In genomic region chr7:142496545-142496991, GRCh38 we compare ENCODE assay signal across 8 cellular contexts.
DNase-seq lines count a peak whose midpoint lies in the region; ATAC-seq and TF ChIP-seq lines count a peak whose summit lies in the region.

No MANE protein-coding gene starts in this region.

- H2BK12ac ChIP-seq in neuronal stem cell (ENCODE audit: low read length): no peak overlapping the region

- H3K36me3 Mint-ChIP-seq in activated naive CD4-positive, alpha-beta T cell treated with anti-CD3 and anti-CD28 coated beads, Interleukin-2, amount 50 U/mL, for 24 hours: no peaks in the 10 kb centered on the region

- no peaks in the 10 kb centered on the region for H3K79me1 ChIP-seq in neuronal stem cell (ENCODE audit: low read depth, low read length)

- no peak overlapping the region for H2AFZ ChIP-seq in KMS-11 (ENCODE audit: low read depth)
- no peak overlapping the region for H2AFZ ChIP-seq in neuronal stem cell (ENCODE audit: low read length)

- H3K36me3 ChIP-seq in KMS-11 (ENCODE audit: insufficient read depth) (no peaks in the 10 kb centered on the region), neuronal stem cell (replicated peaks in 1 of 2; ENCODE audit: control insufficient read depth in 2 of 2, insufficient read depth in 2 of 2, low read length in 2 of 2) (no peaks in the 10 kb centered on the region)

- peak overlapping the region; percentile 64 for H3K4me3 Mint-ChIP-seq in activated naive CD4-positive, alpha-beta T cell treated with anti-CD3 and anti-CD28 coated beads, Interleukin-2, amount 50 U/mL, for 24 hours
- peak overlapping the region; percentile 13 to 55 for H3K4me3 Mint-ChIP-seq in stimulated activated naive CD8-positive, alpha-beta T cell treated with anti-CD3 and anti-CD28 coated beads, Interleukin-15, amount 100 ng/mL, for 72 hours

- intact Hi-C loops in right cardiac atrium (cut with DNase I): no loop called here

- no peak overlapping the region for H2BK120ac ChIP-seq in neuronal stem cell (ENCODE audit: low read depth, low read length)

- DNase-seq in NCI-H1105 treated with DMSO at 0.1 percent for 48 hours (lab: John Stamatoyannopoulos, UW) (peak; percentile 21), NCI-H1105 (lab: John Stamatoyannopoulos, UW) (no peak), right cardiac atrium (peak in 1 of 3 donors; percentile 42), neuronal stem cell (ENCODE audit: low spot score) (no peak)
- DNase-seq in stimulated activated naive CD8-positive, alpha-beta T cell treated with anti-CD3 and anti-CD28 coated beads, Interleukin-15, amount 100 ng/mL, for 72 hours: no peak

- no peak overlapping the region for H3K18ac ChIP-seq in neuronal stem cell (ENCODE audit: low read length)

- H2AK5ac ChIP-seq in neuronal stem cell (ENCODE audit: low read depth, low read length): no peak overlapping the region

- H3K9me3 ChIP-seq in right cardiac atrium (ENCODE audit: control insufficient read depth, low read length): no peaks in the 10 kb centered on the region
- no peaks in the 10 kb centered on the region for H3K9me3 ChIP-seq in neuronal stem cell (replicated peaks in 1 of 2; ENCODE audit: control insufficient read depth in 2 of 2, insufficient read depth in 1 of 2, low read depth in 1 of 2, low read length in 2 of 2)

- H4K8ac ChIP-seq in neuronal stem cell (ENCODE audit: low read depth, low read length): no peak overlapping the region

- no peak overlapping the region for H3K14ac ChIP-seq in neuronal stem cell (ENCODE audit: low read length)

- H3K4me1 Mint-ChIP-seq in activated naive CD4-positive, alpha-beta T cell treated with anti-CD3 and anti-CD28 coated beads, Interleukin-2, amount 50 U/mL, for 24 hours: peaks cover 63% of the 10 kb centered on the region
- H3K4me1 Mint-ChIP-seq in stimulated activated naive CD8-positive, alpha-beta T cell treated with anti-CD3 and anti-CD28 coated beads, Interleukin-15, amount 100 ng/mL, for 72 hours: peaks cover 52% of the 10 kb centered on the region

- no peaks in the 10 kb centered on the region for H3K27me3 Mint-ChIP-seq in activated naive CD4-positive, alpha-beta T cell treated with anti-CD3 and anti-CD28 coated beads, Interleukin-2, amount 50 U/mL, for 24 hours
- H3K27me3 Mint-ChIP-seq in stimulated activated naive CD8-positive, alpha-beta T cell treated with anti-CD3 and anti-CD28 coated beads, Interleukin-15, amount 100 ng/mL, for 72 hours: no peaks in the 10 kb centered on the region

- no peak overlapping the region for H3K4ac ChIP-seq in neuronal stem cell (ENCODE audit: low read length)

- H3K9ac ChIP-seq in KMS-11 (no peak overlapping the region), neuronal stem cell (ENCODE audit: low read depth, low read length, poor library complexity) (no peak overlapping the region)

- no peak overlapping the region for H3K27ac Mint-ChIP-seq in activated naive CD4-positive, alpha-beta T cell treated with anti-CD3 and anti-CD28 coated beads, Interleukin-2, amount 50 U/mL, for 24 hours
- H3K27ac Mint-ChIP-seq in stimulated activated naive CD8-positive, alpha-beta T cell treated with anti-CD3 and anti-CD28 coated beads, Interleukin-15, amount 100 ng/mL, for 72 hours: peak overlapping the region; percentile 29 to 86

- H3K79me2 ChIP-seq in KMS-11 (ENCODE audit: insufficient read depth, low read depth): no peaks in the 10 kb centered on the region

- no peaks in the 10 kb centered on the region for H3K9me3 Mint-ChIP-seq in activated naive CD4-positive, alpha-beta T cell treated with anti-CD3 and anti-CD28 coated beads, Interleukin-2, amount 50 U/mL, for 24 hours
- no peaks in the 10 kb centered on the region for H3K9me3 Mint-ChIP-seq in stimulated activated naive CD8-positive, alpha-beta T cell treated with anti-CD3 and anti-CD28 coated beads, Interleukin-15, amount 100 ng/mL, for 72 hours

- no peaks in the 10 kb centered on the region for H4K20me1 ChIP-seq in KMS-11 (ENCODE audit: insufficient read depth)

- H3K4me2 ChIP-seq in KMS-11: no peak overlapping the region
- no peak overlapping the region for H3K4me2 ChIP-seq in neuronal stem cell (ENCODE audit: insufficient read depth, low read length, poor library complexity, severe bottlenecking)

- H3K4me3 ChIP-seq in KMS-11 (IDR thresholded peaks at IDR 0.05; ENCODE audit: insufficient read depth, low read depth, low read length) (no peak overlapping the region), right cardiac atrium (ENCODE audit: low read length) (no peak overlapping the region), neuronal stem cell (ENCODE audit: low read length in 2 of 2) (no peak overlapping the region)

- peak; percentile 90 for TF ChIP-seq CTCF in KMS-11 (conservative IDR thresholded peaks at IDR 0.05; ENCODE audit: low read depth, low read length)

- no peak overlapping the region for H2BK15ac ChIP-seq in neuronal stem cell (ENCODE audit: low read length)

- H3K4me1 ChIP-seq in KMS-11 (ENCODE audit: low read depth, poor library complexity, severe bottlenecking) (no peaks in the 10 kb centered on the region), right cardiac atrium (ENCODE audit: control insufficient read depth, insufficient read depth, low read length) (no peaks in the 10 kb centered on the region), neuronal stem cell (ENCODE audit: control insufficient read depth in 2 of 2, insufficient read depth in 1 of 2, low read depth in 1 of 2, low read length in 2 of 2) (no peaks in the 10 kb centered on the region)

- no peak overlapping the region for H2BK5ac ChIP-seq in neuronal stem cell (ENCODE audit: low read length)

- no peak overlapping the region for H4K91ac ChIP-seq in neuronal stem cell (ENCODE audit: low read depth, low read length, poor library complexity)

- no peak overlapping the region for H3K23ac ChIP-seq in neuronal stem cell (ENCODE audit: low read depth, low read length, poor library complexity)

- ATAC-seq in GM19463 (IDR thresholded peaks at IDR 0.05; ENCODE audit: unreplicated experiment): peak; percentile 75
- ATAC-seq in right cardiac atrium: peak; percentile 38 to 62
- peak; percentile 50 for ATAC-seq in stimulated activated naive CD8-positive, alpha-beta T cell treated with anti-CD3 and anti-CD28 coated beads, Interleukin-15, amount 100 ng/mL, for 72 hours

- H3K27me3 ChIP-seq in KMS-11 (ENCODE audit: insufficient read depth, low read depth) (no peaks in the 10 kb centered on the region), right cardiac atrium (ENCODE audit: control insufficient read depth, insufficient read depth) (no peaks in the 10 kb centered on the region), neuronal stem cell (ENCODE audit: control insufficient read depth in 3 of 3, insufficient read depth in 3 of 3, low read depth in 1 of 3, low read length in 3 of 3) (peaks cover 0 to 2% (median 0%) of the 10 kb centered on the region in 3 experiments)

- H3K27ac ChIP-seq in KMS-11 (no peak overlapping the region), right cardiac atrium (ENCODE audit: low read length) (no peak overlapping the region), neuronal stem cell (replicated peaks; ENCODE audit: low read length) (no peak overlapping the region)

- WGBS in right cardiac atrium: 10% methylated on average over 8 of the region's 8 CpGs
- WGBS in neuronal stem cell (ENCODE audit: extremely low coverage in 2 of 2, insufficient read length in 2 of 2, insufficient replicate concordance in 1 of 2), 2 donors: no CpG with 5 or more reads among the region's 8 CpGs
